ENCODE assay signal across 8 cellular contexts in the genomic region with DNA sequence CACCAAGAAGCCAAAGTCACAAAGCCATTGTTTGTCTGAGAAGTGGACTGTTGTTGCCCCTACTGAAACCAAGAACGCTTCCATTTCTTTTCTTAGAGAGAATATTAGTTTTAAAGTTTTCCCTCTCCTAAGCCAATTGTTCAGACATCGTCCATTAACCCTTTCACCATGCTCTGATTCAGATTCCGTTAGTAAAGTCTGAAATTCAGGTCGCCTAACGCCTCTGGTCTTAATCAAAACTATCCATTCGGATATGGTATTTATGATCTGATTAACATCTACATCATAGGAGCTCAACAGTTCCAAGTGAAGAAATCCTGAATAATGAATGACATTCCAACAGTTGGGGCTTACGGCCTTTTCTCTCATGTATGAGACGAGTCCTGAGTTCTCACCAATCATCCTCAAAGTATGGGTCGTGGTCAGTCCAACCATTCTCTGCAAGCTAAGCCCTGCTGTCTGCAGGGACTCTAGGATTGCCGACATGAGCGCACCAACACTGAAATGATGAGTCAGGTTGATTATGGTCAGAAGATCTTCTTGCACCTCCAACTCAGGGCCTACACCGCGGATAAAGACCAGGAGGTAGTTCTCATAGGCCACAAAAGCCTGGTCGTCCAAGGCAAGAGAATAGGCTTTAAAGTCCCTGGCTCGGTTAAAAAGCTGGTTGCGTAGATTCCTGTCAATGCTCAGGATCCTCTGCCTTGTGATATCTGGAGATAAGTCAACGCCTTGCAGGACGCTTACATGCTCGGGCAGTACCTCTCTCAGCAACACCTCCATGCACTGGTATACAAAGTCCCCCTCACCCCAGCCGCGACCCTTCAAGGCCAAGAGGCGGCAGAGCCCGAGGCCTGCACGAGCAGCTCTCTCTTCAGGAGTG. TPM values are rescaled to one million over a fixed set of nuclear protein-coding genes. Genes with fewer than 3 reads are reported as not detected.
A peak's percentile ranks its signal among the peaks of the same experiment; 100 is the strongest.
DNase-seq lines count a peak whose midpoint lies in the region; ATAC-seq and TF ChIP-seq lines count a peak whose summit lies in the region.

No MANE protein-coding gene starts in this region.

- H4K20me1 ChIP-seq in PC-3 (ENCODE audit: low read length), result peaks cover 44% of the 10 kb centered on the region

- peak overlapping the region; percentile 83 for H3K4me3 ChIP-seq in PC-3 (ENCODE audit: low read length)
- H3K4me3 ChIP-seq in fibroblast of mammary gland (ENCODE audit: control insufficient read depth, low read depth, low read length), result peak overlapping the region; percentile 79
- H3K4me3 ChIP-seq in rectal smooth muscle tissue (ENCODE audit: low read length), result peak overlapping the region; percentile 89

- CTCF ChIA-PET in PC-3 (lab: Charles Lee), result interaction anchor here (0.6 to 1.5 kb wide), 5 partner anchors 10 to 221 kb away, joined by 3 to 8 read pairs (median 5); no protein-coding TSS in a partner anchor

- intact Hi-C loops in PC-3 (cut with micrococcal nuclease), result loop anchor here (2.0 kb wide), 1 partner anchor 191 kb away; no protein-coding TSS in a partner anchor

- DNase-seq in PC-3 (peak; percentile 33), fibroblast of mammary gland (ENCODE audit: low read depth) (peak; percentile 77), NCI-H69 (lab: John Stamatoyannopoulos, UW) (no peak), NCI-H82 treated with DMSO at 0.1 percent for 48 hours (lab: John Stamatoyannopoulos, UW; ENCODE audit: unreplicated experiment) (no peak), GM13976 (ENCODE audit: low spot score) (no peak)
- no peak for DNase-seq in activated naive CD4-positive, alpha-beta T cell (lab: John Stamatoyannopoulos, UW)

- H3K4me1 ChIP-seq in ES-I3 (ENCODE audit: insufficient read depth, low read length) (peaks cover 12% of the 10 kb centered on the region), PC-3 (ENCODE audit: insufficient read depth, low read length) (peaks cover 33% of the 10 kb centered on the region), rectal smooth muscle tissue (ENCODE audit: control insufficient read depth, insufficient read depth, low read length) (peaks cover 36% of the 10 kb centered on the region)

- H3K27ac ChIP-seq in PC-3 (ENCODE audit: low read length), result peak overlapping the region; percentile 70
- peak overlapping the region; percentile 97 for H3K27ac ChIP-seq in rectal smooth muscle tissue (ENCODE audit: low read depth, low read length)

- H3K27me3 ChIP-seq in PC-3 (ENCODE audit: low read length) (no peaks in the 10 kb centered on the region), rectal smooth muscle tissue (ENCODE audit: control insufficient read depth, insufficient read depth, low read length) (no peaks in the 10 kb centered on the region)

- BruUV-seq in PC-3 (replicated peaks; lab: Mats Ljungman, UMichigan), result TSS peak; percentile 60

- H3K9ac ChIP-seq in ES-I3 (ENCODE audit: low read depth, low read length) (peak overlapping the region; percentile 78), PC-3 (ENCODE audit: low read length) (peak overlapping the region; percentile 90), rectal smooth muscle tissue (ENCODE audit: low read length) (peak overlapping the region; percentile 92)

- POLR2A ChIA-PET in PC-3 (lab: Charles Lee; ENCODE audit: unreplicated experiment), result interaction anchor here (0.5 to 1.3 kb wide), 6 partner anchors 33 to 1458 kb away, joined by 3 to 7 read pairs (median 4); no protein-coding TSS in a partner anchor

- 0 out of 2 replicates have a peak, but pooled peaks cover 12% of the 10 kb centered on the region for H3K36me3 ChIP-seq in ES-I3 (ENCODE audit: insufficient read depth, low read length)
- H3K36me3 ChIP-seq in PC-3 (ENCODE audit: low read depth, low read length), result peaks cover 13% of the 10 kb centered on the region; the same call in 1 of the 2 replicates
- H3K36me3 ChIP-seq in rectal smooth muscle tissue (ENCODE audit: control insufficient read depth, insufficient read depth, low read length), result peaks cover 4% of the 10 kb centered on the region

- in situ Hi-C loops in GM13976 (cut with MboI; ENCODE audit: low sequenced_read_pairs, unreplicated experiment), result no loop called here

- ATAC-seq in PC-3, result no peak

- TF ChIP-seq CTCF in PC-3 (conservative IDR thresholded peaks at IDR 0.05; ENCODE audit: low read depth, low read length) (no peak), fibroblast of mammary gland (conservative IDR thresholded peaks at IDR 0.05; ENCODE audit: control insufficient read depth, insufficient read depth, low read depth, low read length) (no peak), GM13976 (IDR thresholded peaks at IDR 0.05; ENCODE audit: borderline replicate concordance, control extremely low read depth, extremely low read depth, insufficient read depth, missing control alignments) (no peak)

- peak overlapping the region; percentile 63 for H2AFZ ChIP-seq in PC-3 (ENCODE audit: low read length)

- H3K4me2 ChIP-seq in PC-3 (ENCODE audit: low read length), result peak overlapping the region; percentile 86

- H3K79me2 ChIP-seq in PC-3 (ENCODE audit: low read length), result peaks cover 68% of the 10 kb centered on the region

- H3F3A ChIP-seq in PC-3 (ENCODE audit: low read length, unreplicated experiment), result no peaks in the 10 kb centered on the region

- H3K9me3 ChIP-seq in ES-I3 (ENCODE audit: control insufficient read depth, insufficient read depth, low read length), result no peaks in the 10 kb centered on the region
- no peaks in the 10 kb centered on the region for H3K9me3 ChIP-seq in PC-3 (ENCODE audit: low read length)

- H3K9me2 ChIP-seq in PC-3 (replicated peaks; ENCODE audit: low read length), result no peaks in the 10 kb centered on the region

RNA-seq across cellular contexts. Expression of gene EPM2AIP1, which starts 0.8 kb away (rescaled TPM):
- 6.5 and 7.8 TPM in 2 replicates for total RNA-seq in PC-3 (2014; rRNA removed)

RNA-seq across cellular contexts. Expression of gene MLH1, which starts 1.2 kb away (rescaled TPM):
- 55.8 and 79.7 TPM in 2 replicates for total RNA-seq in PC-3 (2014; rRNA removed)

RNA-seq across cellular contexts. Expression of gene TRANK1, which starts 47.3 kb away (rescaled TPM):
- 0.58 and 2.4 TPM in 2 replicates for total RNA-seq in PC-3 (2014; rRNA removed)

Comparison
In these comparisons a context has a peak if more than half of its experiments do, and no peak if none do; other contexts are left out.
1. DNase-seq: peak in PC-3 (single experiment) and fibroblast of mammary gland (single experiment); none in NCI-H69 (single experiment), NCI-H82 treated with DMSO at 0.1 percent for 48 hours (single experiment), GM13976 (single experiment) and activated naive CD4-positive, alpha-beta T cell (0 of 4).
2. Peak in every context shown above with its lines, with median percentiles within 50 percentile points of each other: H3K9ac ChIP-seq and H3K4me3 ChIP-seq.